ENCODE assay signal across 19 cellular contexts in genomic region chr1:52209429-52209828, GRCh38.
"Had no signal": no experiment of that assay in that cellular context is flagged by ENCODE, and none has a peak within 500 bp of the region (broad histone marks: within the 10 kb centered on the region; RNA-seq: fewer than 3 reads in every experiment).

No MANE protein-coding gene starts in this region.

- H3K27ac ChIP-seq: dorsolateral prefrontal cortex, esophagus squamous epithelium, hepatocyte, ovary, right atrium auricular region, sigmoid colon had no signal

- H2AFZ ChIP-seq: hepatocyte had no signal

- ATAC-seq: mucosa of descending colon; naive thymus-derived CD8-positive, alpha-beta T cell had no signal

- H3K27me3 ChIP-seq: dorsolateral prefrontal cortex, esophagus squamous epithelium, hepatocyte, ovary, right atrium auricular region, sigmoid colon had no signal

- DNase-seq: cortex of kidney; dorsolateral prefrontal cortex; effector CD8-positive, alpha-beta T cell; esophagus squamous epithelium; foreskin fibroblast; head of caudate nucleus; kidney glomerular epithelial cell; mucosa of descending colon; naive thymus-derived CD8-positive, alpha-beta T cell; ovary; sigmoid colon; stimulated activated CD4-positive, alpha-beta T cell treated with anti-CD3 and anti-CD28 coated beads, Interleukin-2, amount 100 ng/mL, for 24 hours; stimulated activated CD4-positive, alpha-beta T cell treated with anti-CD3 and anti-CD28 coated beads, Interleukin-4, amount 100 ng/mL, for 4 hours; stimulated activated naive CD4-positive, alpha-beta T cell treated with Interleukin-2 at 50 U/mL for 16 hours; trophoblast cell had no signal

- H3K4me2 ChIP-seq: hepatocyte had no signal

- H3K9me3 Mint-ChIP-seq: neural crest cell had no signal

- H3K4me3 Mint-ChIP-seq: naive thymus-derived CD8-positive, alpha-beta T cell; neural crest cell had no signal

- H3K27ac Mint-ChIP-seq: naive thymus-derived CD8-positive, alpha-beta T cell had no signal

- H3K4me3 ChIP-seq: dorsolateral prefrontal cortex, esophagus squamous epithelium, hepatocyte, mucosa of descending colon, ovary, right atrium auricular region, sigmoid colon, skin epidermis had no signal

- H3K9me3 ChIP-seq: esophagus squamous epithelium, mucosa of descending colon, ovary, right atrium auricular region, sigmoid colon had no signal

- H3K36me3 ChIP-seq: esophagus squamous epithelium, ovary, right atrium auricular region, sigmoid colon had no signal

- H3K4me1 Mint-ChIP-seq: neural crest cell had no signal
